Comparison of ENCODE assay signal across 30 cellular contexts in genomic region chr16:55039511-55039910, GRCh38.
"Had no signal": no experiment of that assay in that cellular context is flagged by ENCODE, and none has a peak within 500 bp of the region (broad histone marks: within the 10 kb centered on the region; RNA-seq: fewer than 3 reads in every experiment).

No MANE protein-coding gene starts in this region.

- H3K27ac Mint-ChIP-seq: activated naive CD4-positive, alpha-beta T cell treated with anti-CD3 and anti-CD28 coated beads for 36 hours; activated naive CD8-positive, alpha-beta T cell treated with anti-CD3 and anti-CD28 coated beads for 36 hours; activated T-helper 1 cell treated with anti-CD3 and anti-CD28 coated beads, Interleukin-12 subunit alpha, Interleukin-12 subunit beta, Interleukin-2, Interleukin-4 antibody, amounts not matched to agents 30 ng/mL and 10 ng/mL and 1 ng/mL, durations not matched to agents 14 hours and 24 hours and 36 hours; dendritic cell treated with granulocyte-macrophage colony-stimulating factor and Interleukin-4, amounts not matched to agents 40 ng/mL and 50 ng/mL, for 4 days; immature natural killer cell; nephron; T-helper 1 cell treated with Interleukin-12 subunit alpha and Interleukin-12 subunit beta and Interleukin-4 antibody, amounts not matched to agents 30 μg/mL and 1 μg/mL, for 36 hours had no signal

- H3K4me1 ChIP-seq: adrenal gland, body of pancreas, heart left ventricle, left ventricle myocardium inferior, spleen, suprapubic skin had no signal

- H3K36me3 ChIP-seq: adrenal gland, heart left ventricle, left ventricle myocardium inferior, spleen, suprapubic skin, tibial artery had no signal

- H3K4me3 Mint-ChIP-seq: activated naive CD4-positive, alpha-beta T cell treated with anti-CD3 and anti-CD28 coated beads for 36 hours; activated naive CD8-positive, alpha-beta T cell treated with anti-CD3 and anti-CD28 coated beads for 36 hours; activated T-helper 1 cell treated with anti-CD3 and anti-CD28 coated beads, Interleukin-12 subunit alpha, Interleukin-12 subunit beta, Interleukin-2, Interleukin-4 antibody, amounts not matched to agents 30 ng/mL and 10 ng/mL and 1 ng/mL, durations not matched to agents 14 hours and 24 hours and 36 hours; dendritic cell treated with granulocyte-macrophage colony-stimulating factor and Interleukin-4, amounts not matched to agents 40 ng/mL and 50 ng/mL, for 4 days; immature natural killer cell; nephron; T-helper 1 cell treated with Interleukin-12 subunit alpha and Interleukin-12 subunit beta and Interleukin-4 antibody, amounts not matched to agents 30 μg/mL and 1 μg/mL, for 36 hours had no signal

- ATAC-seq: body of pancreas, heart left ventricle, right cardiac atrium had no signal

- H3K27me3 ChIP-seq: body of pancreas, tibial artery had no signal

- H3K27ac ChIP-seq: adrenal gland, body of pancreas, heart left ventricle, left ventricle myocardium inferior, spleen, suprapubic skin, tibial artery, VCaP had no signal

- H3K4me3 ChIP-seq: adrenal gland, body of pancreas, heart left ventricle, left ventricle myocardium inferior, lung, spleen, suprapubic skin, tibial artery had no signal

- H3K9me3 Mint-ChIP-seq: activated naive CD4-positive, alpha-beta T cell treated with anti-CD3 and anti-CD28 coated beads for 36 hours; activated naive CD8-positive, alpha-beta T cell treated with anti-CD3 and anti-CD28 coated beads for 36 hours; activated T-helper 1 cell treated with anti-CD3 and anti-CD28 coated beads, Interleukin-12 subunit alpha, Interleukin-12 subunit beta, Interleukin-2, Interleukin-4 antibody, amounts not matched to agents 30 ng/mL and 10 ng/mL and 1 ng/mL, durations not matched to agents 14 hours and 24 hours and 36 hours; dendritic cell treated with granulocyte-macrophage colony-stimulating factor and Interleukin-4, amounts not matched to agents 40 ng/mL and 50 ng/mL, for 4 days; immature natural killer cell; nephron; T-helper 1 cell treated with Interleukin-12 subunit alpha and Interleukin-12 subunit beta and Interleukin-4 antibody, amounts not matched to agents 30 μg/mL and 1 μg/mL, for 36 hours had no signal

- H3K36me3 Mint-ChIP-seq: activated naive CD8-positive, alpha-beta T cell treated with anti-CD3 and anti-CD28 coated beads for 36 hours; immature natural killer cell had no signal

- H3K27me3 Mint-ChIP-seq: dendritic cell treated with granulocyte-macrophage colony-stimulating factor and Interleukin-4, amounts not matched to agents 40 ng/mL and 50 ng/mL, for 4 days had no signal

- H3K9me3 ChIP-seq: adrenal gland, body of pancreas, heart left ventricle, left ventricle myocardium inferior, spleen, suprapubic skin, tibial artery had no signal

- H3K4me1 Mint-ChIP-seq: activated naive CD8-positive, alpha-beta T cell treated with anti-CD3 and anti-CD28 coated beads for 36 hours; immature natural killer cell had no signal

- DNase-seq: activated CD4-positive, alpha-beta T cell treated with anti-CD3 and anti-CD28 coated beads for 4 hours; activated CD4-positive, alpha-beta T cell treated with anti-CD3 and anti-CD28 coated beads, Interleukin-2, amount 50 U/mL, for 4 hours; activated CD8-positive, alpha-beta memory T cell treated with anti-CD3 and anti-CD28 coated beads, Interleukin-2, amount 50 U/mL, for 4 hours; activated effector memory CD4-positive, alpha-beta T cell treated with anti-CD3 and anti-CD28 coated beads, Interleukin-2, amount 50 U/mL, for 16 hours; activated naive CD4-positive, alpha-beta T cell treated with anti-CD3 and anti-CD28 coated beads for 36 hours; activated naive CD8-positive, alpha-beta T cell treated with anti-CD3 and anti-CD28 coated beads for 36 hours; activated T-cell treated with anti-CD3 and anti-CD28 coated beads, Interleukin-2, amount 50 U/mL, for 1 hour; aorta; body of pancreas; effector CD4-positive, alpha-beta T cell; foreskin fibroblast; heart left ventricle; hypothalamus; immature natural killer cell; kidney glomerular epithelial cell; left ventricle myocardium inferior; posterior cingulate gyrus; right cardiac atrium; stimulated activated naive CD4-positive, alpha-beta T cell; T-helper 9 cell had no signal
